Comparison of ENCODE assay signal across 10 cellular contexts in the genomic region with DNA sequence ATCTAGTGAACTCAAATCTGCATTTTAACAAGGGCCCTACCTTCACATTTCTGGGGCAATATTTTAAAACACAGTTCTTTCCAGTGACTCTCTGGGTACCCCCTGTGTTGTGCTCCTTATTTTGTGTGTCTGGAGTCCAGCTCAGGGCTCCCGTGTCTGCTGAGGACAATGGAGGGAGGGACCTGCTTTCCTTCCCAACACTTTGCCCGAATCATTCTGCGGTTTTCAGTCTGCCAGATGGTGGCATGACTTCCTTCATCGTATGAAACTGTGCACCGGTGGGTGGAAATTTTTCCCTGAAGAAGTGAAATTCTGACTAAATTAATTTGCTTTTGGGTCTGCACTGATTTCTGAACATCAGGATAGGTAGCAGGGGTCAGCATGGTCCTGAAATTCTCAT.
A peak's percentile ranks its signal among the peaks of the same experiment; 100 is the strongest.
DNase-seq lines count a peak whose midpoint lies in the region; ATAC-seq, FAIRE-seq and TF ChIP-seq lines count a peak whose summit lies in the region.
"Had no signal": no experiment of that assay in that cellular context is flagged by ENCODE, and none has a peak within 500 bp of the region (broad histone marks: within the 10 kb centered on the region; RNA-seq: fewer than 3 reads in every experiment).

No MANE protein-coding gene starts in this region.

- no peak for DNase-seq in left ventricle myocardium inferior
- no peak for DNase-seq in heart left ventricle
- peak; percentile 11 to 45 for DNase-seq in NCI-H446 (lab: John Stamatoyannopoulos, UW)
- no peak for DNase-seq in central memory CD8-positive, alpha-beta T cell (ENCODE audit: low spot score in 2 of 2)
- peak; percentile 16 for DNase-seq in urothelium cell line (ENCODE audit: low spot score)
- DNase-seq in GM10248 (ENCODE audit: extremely low spot score), result no peak
- no peak for DNase-seq in SJCRH30
- DNase-seq: effector CD8-positive, alpha-beta T cell; islet precursor cell had no signal

- WGBS in heart left ventricle, 4 donors, result 66 to 74% (median 70%) methylated on average over 5 of the region's 5 CpGs

- H3K27ac ChIP-seq in left ventricle myocardium inferior (replicated peaks), result peak overlapping the region; percentile 39
- peak overlapping the region in 1 of 12 donors; percentile 7 for H3K27ac ChIP-seq in heart left ventricle
- H3K27ac ChIP-seq in SJCRH30, result no peak overlapping the region

- H3K4me3 ChIP-seq in left ventricle myocardium inferior (peak overlapping the region; percentile 19), heart left ventricle (peak overlapping the region in 1 of 12 donors; percentile 9), SJCRH30 (no peak overlapping the region)

- no peak for ATAC-seq in heart left ventricle
- no peak for ATAC-seq in central memory CD8-positive, alpha-beta T cell (replicated peaks; ENCODE audit: extremely low read depth, poor library complexity, severe bottlenecking)
- no peak for ATAC-seq in HG02798 (IDR thresholded peaks at IDR 0.05; ENCODE audit: poor library complexity, unreplicated experiment)

- H3K27ac Mint-ChIP-seq in central memory CD8-positive, alpha-beta T cell (ENCODE audit: low read depth), result peak overlapping the region; percentile 54

- intact Hi-C loops in left ventricle myocardium inferior (cut with micrococcal nuclease), result no loop called here
- intact Hi-C loops in heart left ventricle (cut with DNase I), result loop anchor here in 1 of 10 donors (10.0 kb wide), 1 partner anchor 55 kb away; no protein-coding TSS in a partner anchor

- H3K27me3 Mint-ChIP-seq in central memory CD8-positive, alpha-beta T cell, result no peaks in the 10 kb centered on the region

- H3K9me3 Mint-ChIP-seq in central memory CD8-positive, alpha-beta T cell, result peaks cover 6% of the 10 kb centered on the region

- peaks cover 1% of the 10 kb centered on the region for H3K36me3 Mint-ChIP-seq in central memory CD8-positive, alpha-beta T cell (ENCODE audit: insufficient read depth)

- CTCF ChIA-PET in GM10248 (lab: Yijun Ruan, JAX), result no interaction called here

- H3K4me1 ChIP-seq in left ventricle myocardium inferior (no peaks in the 10 kb centered on the region), heart left ventricle (peaks cover 0 to 24% (median 0%) of the 10 kb centered on the region in 12 donors), SJCRH30 (no peaks in the 10 kb centered on the region)

- no peak for TF ChIP-seq POLR2A in heart left ventricle (IDR thresholded peaks at IDR 0.05)

- peaks cover 26% of the 10 kb centered on the region for H3K4me1 Mint-ChIP-seq in central memory CD8-positive, alpha-beta T cell

- H3K27me3 ChIP-seq in left ventricle myocardium inferior (ENCODE audit: low read depth) (no peaks in the 10 kb centered on the region), heart left ventricle (no peaks in the 10 kb centered on the region), SJCRH30 (no peaks in the 10 kb centered on the region)

- H3K9me3 ChIP-seq in left ventricle myocardium inferior (replicated peaks), result peaks cover 1% of the 10 kb centered on the region
- H3K9me3 ChIP-seq in heart left ventricle, result peaks cover 0 to 5% (median 0%) of the 10 kb centered on the region in 12 donors
- H3K9me3 ChIP-seq in SJCRH30 (replicated peaks), result no peaks in the 10 kb centered on the region

- H3K4me3 Mint-ChIP-seq in central memory CD8-positive, alpha-beta T cell, result peak overlapping the region; percentile 65

- POLR2A ChIA-PET in GM10248 (lab: Yijun Ruan, JAX), result no interaction called here

- H3K36me3 ChIP-seq in left ventricle myocardium inferior (no peaks in the 10 kb centered on the region), heart left ventricle (no peaks in the 10 kb centered on the region), SJCRH30 (no peaks in the 10 kb centered on the region)

- FAIRE-seq in urothelium cell line (lab: Jason Lieb, UNC), result no peak

- no peak for TF ChIP-seq CTCF in left ventricle myocardium inferior (IDR thresholded peaks at IDR 0.05; ENCODE audit: borderline replicate concordance)
- no peak for TF ChIP-seq CTCF in heart left ventricle (IDR thresholded peaks at IDR 0.05)
- no peak for TF ChIP-seq CTCF in GM10248 (IDR thresholded peaks at IDR 0.05; ENCODE audit: control extremely low read depth, extremely low read depth, low read depth, missing control alignments)

Comparison
In these comparisons a context has a peak if more than half of its experiments do, and no peak if none do; other contexts are left out.
1. DNase-seq: peak in NCI-H446 (2 of 2) and urothelium cell line (single experiment); none in left ventricle myocardium inferior (single experiment), heart left ventricle (0 of 5), central memory CD8-positive, alpha-beta T cell (0 of 2), GM10248 (single experiment) and SJCRH30 (0 of 2).